10 cellular contexts compared by ENCODE assay signal in genomic region chr10:58755688-58756087, GRCh38.
DNase-seq lines count a peak whose midpoint lies in the region; ATAC-seq and TF ChIP-seq lines count a peak whose summit lies in the region.
"Had no signal": no experiment of that assay in that cellular context is flagged by ENCODE, and none has a peak within 500 bp of the region (broad histone marks: within the 10 kb centered on the region; RNA-seq: fewer than 3 reads in every experiment).

No MANE protein-coding gene starts in this region.

- H2BK15ac ChIP-seq in mesendoderm (replicated peaks; ENCODE audit: low read depth), result no peak overlapping the region

- DNase-seq in Right ventricle myocardium inferior (ENCODE audit: missing footprints) (no peak), cardiac septum (ENCODE audit: low spot score) (no peak), coronary artery (ENCODE audit: low spot score) (no peak), mesendoderm (peak; percentile 9), aorta (no peak), NCI-H2107 (lab: John Stamatoyannopoulos, UW) (no peak), cerebellar cortex (ENCODE audit: low spot score) (no peak)
- DNase-seq: activated T-cell treated with anti-CD3 and anti-CD28 coated beads, Interleukin-2, amount 50 U/mL, for 48 hours; upper lobe of left lung had no signal

- peak overlapping the region; percentile 57 for H3K4me3 ChIP-seq in coronary artery
- no peak overlapping the region for H3K4me3 ChIP-seq in mesendoderm (ENCODE audit: low read length)
- H3K4me3 ChIP-seq in aorta (ENCODE audit: low read length in 2 of 2), result peak overlapping the region in 1 of 2 donors; percentile 54
- H3K4me3 ChIP-seq: upper lobe of left lung had no signal

- H3K9ac ChIP-seq in mesendoderm (ENCODE audit: low read length), result no peak overlapping the region

- H3K18ac ChIP-seq in mesendoderm (ENCODE audit: low read length), result no peak overlapping the region

- H3K4me1 ChIP-seq in mesendoderm (ENCODE audit: control insufficient read depth, low read depth, low read length) (no peaks in the 10 kb centered on the region), aorta (ENCODE audit: control insufficient read depth in 1 of 2, insufficient read depth in 2 of 2, low read length in 2 of 2) (peaks cover 0 to 3% of the 10 kb centered on the region in 2 donors)
- H3K4me1 ChIP-seq: upper lobe of left lung had no signal

- no peak overlapping the region for H4K5ac ChIP-seq in mesendoderm (ENCODE audit: low read length)

- no peaks in the 10 kb centered on the region for H3K79me2 ChIP-seq in mesendoderm (ENCODE audit: control insufficient read depth, insufficient read depth, low read length)

- no peak overlapping the region for H2BK120ac ChIP-seq in mesendoderm (ENCODE audit: low read depth, low read length)

- intact Hi-C loops in Right ventricle myocardium inferior (cut with DNase I), result no loop called here
- intact Hi-C loops in cardiac septum (cut with DNase I), result no loop called here
- intact Hi-C loops in aorta (cut with DNase I), result no loop called here

- WGBS in mesendoderm (ENCODE audit: extremely low coverage, insufficient coverage, low lambda C conversion rate), result no CpG with 5 or more reads among the region's 4 CpGs
- 12 to 18% methylated on average over 4 of the region's 4 CpGs for WGBS in aorta, 2 donors

- H2BK5ac ChIP-seq in mesendoderm (ENCODE audit: low read length), result no peak overlapping the region

- no peaks in the 10 kb centered on the region for H3K9me3 ChIP-seq in aorta (ENCODE audit: control insufficient read depth, low read length)
- H3K9me3 ChIP-seq: upper lobe of left lung had no signal

- no peaks in the 10 kb centered on the region for H3K79me1 ChIP-seq in mesendoderm (ENCODE audit: low read length)

- no peak overlapping the region for H3K4ac ChIP-seq in mesendoderm (ENCODE audit: low read depth, low read length)

- H4K8ac ChIP-seq in mesendoderm (ENCODE audit: low read depth, low read length), result no peak overlapping the region

- H3K4me2 ChIP-seq in mesendoderm (ENCODE audit: low read length), result no peak overlapping the region

- H3K36me3 ChIP-seq in mesendoderm (ENCODE audit: control insufficient read depth, insufficient read depth, low read length) (no peaks in the 10 kb centered on the region), aorta (ENCODE audit: control insufficient read depth in 1 of 2, insufficient read depth in 2 of 2, low read length in 1 of 2) (no peaks in the 10 kb centered on the region)
- H3K36me3 ChIP-seq: upper lobe of left lung had no signal

- no peaks in the 10 kb centered on the region for H3K27me3 ChIP-seq in mesendoderm (ENCODE audit: insufficient read depth, low read length, poor library complexity)
- H3K27me3 ChIP-seq in aorta (ENCODE audit: control insufficient read depth in 1 of 2, insufficient read depth in 2 of 2, low read length in 1 of 2), result no peaks in the 10 kb centered on the region
- H3K27me3 ChIP-seq: upper lobe of left lung had no signal

- no peak overlapping the region for H3K56ac ChIP-seq in mesendoderm (ENCODE audit: low read length)

- ATAC-seq in Right ventricle myocardium inferior (peak; percentile 34), aorta (ENCODE audit: low FRiP score) (peak; percentile 40), GM21576 (IDR thresholded peaks at IDR 0.05; ENCODE audit: unreplicated experiment) (no peak)

- no peak for TF ChIP-seq CTCF in coronary artery (IDR thresholded peaks at IDR 0.05)

- H3K27ac ChIP-seq in coronary artery (peak overlapping the region; percentile 71 to 82), mesendoderm (ENCODE audit: low read depth, low read length) (no peak overlapping the region), aorta (ENCODE audit: low read depth in 1 of 2, low read length in 2 of 2) (peak overlapping the region; percentile 33 to 82)

- H3K23ac ChIP-seq in mesendoderm (ENCODE audit: low read length), result no peak overlapping the region

- no peak overlapping the region for H2AK5ac ChIP-seq in mesendoderm (ENCODE audit: low read length)
